Comparison of ENCODE assay signal across 1 cellular context in the genomic region with DNA sequence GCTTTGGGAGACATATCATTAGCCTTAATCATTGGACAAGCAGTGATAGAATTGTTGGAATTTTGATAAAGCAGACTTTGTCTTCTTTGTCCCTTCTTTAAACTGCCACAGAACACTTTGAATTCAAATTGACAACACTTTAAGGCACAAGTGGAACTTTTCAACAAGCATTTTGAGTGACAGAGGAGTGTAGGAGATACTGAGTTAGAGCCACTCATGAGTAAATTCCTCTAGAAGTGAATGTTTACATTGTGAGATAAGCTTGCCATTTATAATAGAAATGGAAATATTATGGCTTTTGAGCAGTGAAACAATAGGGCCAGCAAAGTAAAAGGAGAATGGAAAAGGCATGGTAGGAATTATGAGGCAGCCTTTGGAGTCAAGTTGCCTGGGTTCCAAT.
TF ChIP-seq lines count a peak whose summit lies in the region.

No MANE protein-coding gene starts in this region.

TF ChIP-seq in SK-N-SH, 30 proteins besides CTCF, POLR2A, EP300 and RAD21 (continued from another document):
- TF ChIP-seq, protein P1, sequence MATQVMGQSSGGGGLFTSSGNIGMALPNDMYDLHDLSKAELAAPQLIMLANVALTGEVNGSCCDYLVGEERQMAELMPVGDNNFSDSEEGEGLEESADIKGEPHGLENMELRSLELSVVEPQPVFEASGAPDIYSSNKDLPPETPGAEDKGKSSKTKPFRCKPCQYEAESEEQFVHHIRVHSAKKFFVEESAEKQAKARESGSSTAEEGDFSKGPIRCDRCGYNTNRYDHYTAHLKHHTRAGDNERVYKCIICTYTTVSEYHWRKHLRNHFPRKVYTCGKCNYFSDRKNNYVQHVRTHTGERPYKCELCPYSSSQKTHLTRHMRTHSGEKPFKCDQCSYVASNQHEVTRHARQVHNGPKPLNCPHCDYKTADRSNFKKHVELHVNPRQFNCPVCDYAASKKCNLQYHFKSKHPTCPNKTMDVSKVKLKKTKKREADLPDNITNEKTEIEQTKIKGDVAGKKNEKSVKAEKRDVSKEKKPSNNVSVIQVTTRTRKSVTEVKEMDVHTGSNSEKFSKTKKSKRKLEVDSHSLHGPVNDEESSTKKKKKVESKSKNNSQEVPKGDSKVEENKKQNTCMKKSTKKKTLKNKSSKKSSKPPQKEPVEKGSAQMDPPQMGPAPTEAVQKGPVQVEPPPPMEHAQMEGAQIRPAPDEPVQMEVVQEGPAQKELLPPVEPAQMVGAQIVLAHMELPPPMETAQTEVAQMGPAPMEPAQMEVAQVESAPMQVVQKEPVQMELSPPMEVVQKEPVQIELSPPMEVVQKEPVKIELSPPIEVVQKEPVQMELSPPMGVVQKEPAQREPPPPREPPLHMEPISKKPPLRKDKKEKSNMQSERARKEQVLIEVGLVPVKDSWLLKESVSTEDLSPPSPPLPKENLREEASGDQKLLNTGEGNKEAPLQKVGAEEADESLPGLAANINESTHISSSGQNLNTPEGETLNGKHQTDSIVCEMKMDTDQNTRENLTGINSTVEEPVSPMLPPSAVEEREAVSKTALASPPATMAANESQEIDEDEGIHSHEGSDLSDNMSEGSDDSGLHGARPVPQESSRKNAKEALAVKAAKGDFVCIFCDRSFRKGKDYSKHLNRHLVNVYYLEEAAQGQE (IDR thresholded peaks at IDR 0.05; ENCODE audit: low read depth, low read length): no peak
- TF ChIP-seq, protein P2, sequence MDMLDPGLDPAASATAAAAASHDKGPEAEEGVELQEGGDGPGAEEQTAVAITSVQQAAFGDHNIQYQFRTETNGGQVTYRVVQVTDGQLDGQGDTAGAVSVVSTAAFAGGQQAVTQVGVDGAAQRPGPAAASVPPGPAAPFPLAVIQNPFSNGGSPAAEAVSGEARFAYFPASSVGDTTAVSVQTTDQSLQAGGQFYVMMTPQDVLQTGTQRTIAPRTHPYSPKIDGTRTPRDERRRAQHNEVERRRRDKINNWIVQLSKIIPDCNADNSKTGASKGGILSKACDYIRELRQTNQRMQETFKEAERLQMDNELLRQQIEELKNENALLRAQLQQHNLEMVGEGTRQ (IDR thresholded peaks at IDR 0.05; ENCODE audit: borderline replicate concordance, low read depth, low read length): no peak
- TF ChIP-seq, protein P3, sequence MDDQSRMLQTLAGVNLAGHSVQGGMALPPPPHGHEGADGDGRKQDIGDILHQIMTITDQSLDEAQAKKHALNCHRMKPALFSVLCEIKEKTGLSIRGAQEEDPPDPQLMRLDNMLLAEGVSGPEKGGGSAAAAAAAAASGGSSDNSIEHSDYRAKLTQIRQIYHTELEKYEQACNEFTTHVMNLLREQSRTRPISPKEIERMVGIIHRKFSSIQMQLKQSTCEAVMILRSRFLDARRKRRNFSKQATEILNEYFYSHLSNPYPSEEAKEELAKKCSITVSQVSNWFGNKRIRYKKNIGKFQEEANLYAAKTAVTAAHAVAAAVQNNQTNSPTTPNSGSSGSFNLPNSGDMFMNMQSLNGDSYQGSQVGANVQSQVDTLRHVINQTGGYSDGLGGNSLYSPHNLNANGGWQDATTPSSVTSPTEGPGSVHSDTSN (IDR thresholded peaks at IDR 0.05): no peak
- TF ChIP-seq RFX5 (IDR thresholded peaks at IDR 0.05; ENCODE audit: low read length): no peak
- no peak for TF ChIP-seq ELF1 (IDR thresholded peaks at IDR 0.05)
- TF ChIP-seq YY1 (IDR thresholded peaks at IDR 0.05; ENCODE audit: low read depth): no peak
